Comparison of ENCODE assay signal across 1 cellular context in genomic region chr7:131619336-131620305, GRCh38.
TF ChIP-seq lines count a peak whose summit lies in the region.

No MANE protein-coding gene starts in this region.

TF ChIP-seq in K562, 482 proteins besides CTCF, POLR2A, EP300 and RAD21 (continued from another document):
- TF ChIP-seq ZFP91 (CRISPR knock-in tag; IDR thresholded peaks at IDR 0.05) (no peak), GTF2E2 (tag; IDR thresholded peaks at IDR 0.05) (no peak), ADNP (tag; IDR thresholded peaks at IDR 0.05) (no peak), SOX6 (IDR thresholded peaks at IDR 0.05) (no peak), TEAD1 (CRISPR knock-in tag; IDR thresholded peaks at IDR 0.05) (0 out of 4 replicates have a peak, but pooled peaks of 1 of the 2 experiments have one; percentile 27), ZFPM2 (CRISPR knock-in tag; IDR thresholded peaks at IDR 0.05) (no peak), SPI1 (IDR thresholded peaks at IDR 0.05; ENCODE audit: borderline replicate concordance, low read depth, low read length) (peak; percentile 98), ZNF551 (CRISPR knock-in tag; IDR thresholded peaks at IDR 0.05) (no peak), DDX20 (tag; IDR thresholded peaks at IDR 0.05; ENCODE audit: low read depth) (no peak), SMC3 (conservative IDR thresholded peaks at IDR 0.05; ENCODE audit: insufficient read depth, low read depth, low read length) (no peak), BRD4 (IDR thresholded peaks at IDR 0.05) (no peak), NFE2L1 (tag; IDR thresholded peaks at IDR 0.05; ENCODE audit: borderline replicate concordance, low read depth) (no peak)
